1 cellular context compared by ENCODE assay signal in genomic region chr6:112254921-112255320, GRCh38.
TF ChIP-seq lines count a peak whose summit lies in the region.

No MANE protein-coding gene starts in this region.

TF ChIP-seq in IMR-90, 13 proteins besides CTCF, POLR2A, EP300 and RAD21 (continued from another document):
- TF ChIP-seq ELK1 (IDR thresholded peaks at IDR 0.05; ENCODE audit: borderline replicate concordance, low read depth, low read length) (no peak), MXI1 (IDR thresholded peaks at IDR 0.05; ENCODE audit: borderline replicate concordance, low read depth, low read length) (no peak), BHLHE40 (IDR thresholded peaks at IDR 0.05; ENCODE audit: low read depth, low read length) (no peak), RCOR1 (IDR thresholded peaks at IDR 0.05; ENCODE audit: insufficient replicate concordance, low read length) (no peak), CEBPB (IDR thresholded peaks at IDR 0.05; ENCODE audit: low read depth, low read length) (no peak), SMC3 (IDR thresholded peaks at IDR 0.05; ENCODE audit: low read depth, low read length) (no peak), MAFK (IDR thresholded peaks at IDR 0.05; ENCODE audit: low read depth, low read length) (no peak)
